8 cellular contexts compared by ENCODE assay signal in the genomic region with DNA sequence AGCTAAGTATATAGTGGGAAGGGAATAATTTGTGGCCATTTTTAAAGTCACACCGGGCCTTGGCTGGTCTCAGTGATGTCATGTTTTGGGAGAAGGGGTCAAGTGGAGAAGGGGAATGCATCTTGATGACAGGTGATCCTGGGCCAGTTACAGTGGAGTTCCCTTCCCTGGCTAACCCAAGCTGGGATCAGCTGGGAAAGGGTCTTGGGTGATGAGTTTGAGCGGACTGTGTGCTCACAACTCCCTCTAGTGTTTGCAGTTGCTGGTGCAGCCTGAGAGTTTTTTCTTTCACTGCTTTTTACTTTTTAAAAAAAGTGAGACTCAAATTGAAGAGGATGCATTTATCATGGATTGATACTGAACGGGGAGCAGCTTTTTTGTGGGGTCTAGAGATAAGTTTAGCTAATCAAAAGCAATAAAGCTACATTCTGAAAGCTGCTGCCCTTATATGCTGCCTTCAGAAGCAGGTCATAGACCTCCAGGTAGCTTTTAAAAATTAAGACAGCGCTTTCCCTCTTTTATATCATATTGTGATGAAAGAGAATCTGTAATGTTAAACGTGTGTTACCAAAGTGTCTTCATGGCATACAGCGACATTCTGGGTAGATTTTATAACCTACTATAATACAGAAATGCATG.
DNase-seq lines count a peak whose midpoint lies in the region; ATAC-seq and TF ChIP-seq lines count a peak whose summit lies in the region.

No MANE protein-coding gene starts in this region.

- H3K9me3 ChIP-seq in esophagus muscularis mucosa (no peaks in the 10 kb centered on the region), osteoblast (ENCODE audit: low read depth, low read length) (no peaks in the 10 kb centered on the region)

- H4K20me1 ChIP-seq in osteoblast (ENCODE audit: insufficient read depth, low read length): no peaks in the 10 kb centered on the region

- H3K27ac ChIP-seq in esophagus muscularis mucosa (replicated peaks in 1 of 4): peak overlapping the region in 1 of 4 donors; percentile 13
- H3K27ac ChIP-seq in osteoblast (ENCODE audit: low read depth, low read length): no peak overlapping the region

- intact Hi-C loops in esophagus muscularis mucosa (cut with DNase I): loop anchor here (2.0 kb wide), 1 partner anchor 244 kb away; no protein-coding TSS in a partner anchor

- TF ChIP-seq EP300 in esophagus muscularis mucosa (IDR thresholded peaks at IDR 0.05): no peak

- TF ChIP-seq CTCF in esophagus muscularis mucosa (IDR thresholded peaks at IDR 0.05): peak; percentile 80 to 92 (median 83)
- peak; percentile 97 for TF ChIP-seq CTCF in osteoblast (IDR thresholded peaks at IDR 0.05; ENCODE audit: extremely low read depth, low read depth, low read length)

- H2AFZ ChIP-seq in osteoblast (ENCODE audit: low read length): no peak overlapping the region

- 48% methylated on average over 6 of the region's 6 CpGs for WGBS in esophagus muscularis mucosa

- no peak overlapping the region for H3K4me3 ChIP-seq in esophagus muscularis mucosa
- H3K4me3 ChIP-seq in osteoblast (ENCODE audit: insufficient read depth, low read length): no peak overlapping the region

- peak; percentile 9 for DNase-seq in NCI-H1436 (lab: John Stamatoyannopoulos, UW)
- no peak for DNase-seq in NCI-H1436 treated with DMSO at 0.1 percent for 48 hours (lab: John Stamatoyannopoulos, UW)
- peak; percentile 65 for DNase-seq in OCI-M1 (lab: John Stamatoyannopoulos, UW)
- peak; percentile 68 for DNase-seq in esophagus muscularis mucosa (ENCODE audit: extremely low spot score)
- DNase-seq in osteoblast (ENCODE audit: insufficient read length, low spot score, missing footprints): peak; percentile 80
- no peak for DNase-seq in activated CD4-positive, CD25-positive, alpha-beta regulatory T cell treated with anti-CD3 and anti-CD28 coated beads, Interleukin-2, amount 50 U/mL, for 72 hours

- H3K79me2 ChIP-seq in osteoblast (ENCODE audit: insufficient read depth, low read length): no peaks in the 10 kb centered on the region

- peaks cover 0 to under 1% (median 0%) of the 10 kb centered on the region in 4 donors for H3K4me1 ChIP-seq in esophagus muscularis mucosa
- peaks cover 20% of the 10 kb centered on the region for H3K4me1 ChIP-seq in osteoblast (ENCODE audit: insufficient read depth, low read length)

- peaks cover 0 to 17% (median 5%) of the 10 kb centered on the region in 4 donors for H3K36me3 ChIP-seq in esophagus muscularis mucosa
- H3K36me3 ChIP-seq in osteoblast (ENCODE audit: insufficient read depth, low read length): peaks cover 14% of the 10 kb centered on the region

- H3K4me2 ChIP-seq in osteoblast (ENCODE audit: insufficient read depth, low read length): no peak overlapping the region

- peak; percentile 67 for ATAC-seq in GM21723 (IDR thresholded peaks at IDR 0.05; ENCODE audit: unreplicated experiment)
- ATAC-seq in GM21737 (IDR thresholded peaks at IDR 0.05; ENCODE audit: unreplicated experiment): no peak

- no peak for TF ChIP-seq POLR2A in esophagus muscularis mucosa (IDR thresholded peaks at IDR 0.05; ENCODE audit: low read depth)

- H3K27me3 ChIP-seq in esophagus muscularis mucosa: no peaks in the 10 kb centered on the region
- H3K27me3 ChIP-seq in osteoblast (ENCODE audit: insufficient read depth, low read length): no peaks in the 10 kb centered on the region

Comparison
In these comparisons a context has a peak if more than half of its experiments do, and no peak if none do; other contexts are left out.
1. DNase-seq: peak in NCI-H1436 (single experiment), OCI-M1 (single experiment), esophagus muscularis mucosa (single experiment) and osteoblast (single experiment); none in NCI-H1436 treated with DMSO at 0.1 percent for 48 hours (single experiment) and activated CD4-positive, CD25-positive, alpha-beta regulatory T cell treated with anti-CD3 and anti-CD28 coated beads, Interleukin-2, amount 50 U/mL, for 72 hours (single experiment).